Comparison of ENCODE assay signal across 26 cellular contexts in genomic region chr2:53939656-53940055, GRCh38. TPM values are rescaled to one million over a fixed set of nuclear protein-coding genes. Genes with fewer than 3 reads are reported as not detected.
DNase-seq lines count a peak whose midpoint lies in the region; ATAC-seq and TF ChIP-seq lines count a peak whose summit lies in the region.
"Had no signal": no experiment of that assay in that cellular context is flagged by ENCODE, and none has a peak within 500 bp of the region (broad histone marks: within the 10 kb centered on the region; RNA-seq: fewer than 3 reads in every experiment).

No MANE protein-coding gene starts in this region.

- H3K9me3 Mint-ChIP-seq in activated naive CD4-positive, alpha-beta T cell treated with anti-CD3 and anti-CD28 coated beads for 36 hours: no peaks in the 10 kb centered on the region
- H3K9me3 Mint-ChIP-seq: activated naive CD4-positive, alpha-beta T cell treated with anti-CD3 and anti-CD28 coated beads, Interleukin-2, amount 50 U/mL, for 72 hours; activated T-helper 1 cell treated with anti-CD3 and anti-CD28 coated beads, Interleukin-12 subunit alpha, Interleukin-12 subunit beta, Interleukin-2, Interleukin-4 antibody, amounts not matched to agents 30 ng/mL and 10 ng/mL and 1 ng/mL, durations not matched to agents 14 hours and 24 hours and 36 hours; CD4-positive, alpha-beta T cell; WTC11 had no signal

- peaks cover 61 to 72% (median 65%) of the 10 kb centered on the region in 11 experiments for H3K36me3 ChIP-seq in BLaER1 treated with 17β-estradiol and CSF1 and Interleukin-3, amounts not matched to agents 10 nM and 100 nM

- CTCF ChIA-PET in activated naive CD4-positive, alpha-beta T cell treated with anti-CD3 and anti-CD28 coated beads for 36 hours (lab: Charles Lee): no interaction called here

- H3K27me3 ChIP-seq in BLaER1 treated with 17β-estradiol and CSF1 and Interleukin-3, amounts not matched to agents 10 nM and 100 nM: no peaks in the 10 kb centered on the region
- H3K27me3 ChIP-seq: body of pancreas, upper lobe of right lung had no signal

- no peak for TF ChIP-seq CTCF in fibroblast of pulmonary artery (IDR thresholded peaks at IDR 0.05; ENCODE audit: low read length, missing control alignments)

- intact Hi-C loops in activated naive CD4-positive, alpha-beta T cell treated with anti-CD3 and anti-CD28 coated beads for 36 hours (cut with micrococcal nuclease): no loop called here

- peak overlapping the region in 3 of 10 experiments; percentile 39 to 47 (median 46); a peak in 5 of 20 replicates for H3K4me3 ChIP-seq in BLaER1 treated with 17β-estradiol and CSF1 and Interleukin-3, amounts not matched to agents 10 nM and 100 nM
- H3K4me3 ChIP-seq in fibroblast of pulmonary artery (replicated peaks; ENCODE audit: low read depth, low read length): no peak overlapping the region
- H3K4me3 ChIP-seq: body of pancreas, smooth muscle cell, upper lobe of right lung had no signal

- H3K27me3 Mint-ChIP-seq in activated naive CD4-positive, alpha-beta T cell treated with anti-CD3 and anti-CD28 coated beads for 36 hours (ENCODE audit: low read depth): no peaks in the 10 kb centered on the region
- H3K27me3 Mint-ChIP-seq: CD4-positive, alpha-beta T cell had no signal

- no peak overlapping the region for H3K4me3 Mint-ChIP-seq in activated naive CD4-positive, alpha-beta T cell treated with anti-CD3 and anti-CD28 coated beads for 36 hours
- H3K4me3 Mint-ChIP-seq: activated T-helper 1 cell treated with anti-CD3 and anti-CD28 coated beads, Interleukin-12 subunit alpha, Interleukin-12 subunit beta, Interleukin-2, Interleukin-4 antibody, amounts not matched to agents 30 ng/mL and 10 ng/mL and 1 ng/mL, durations not matched to agents 14 hours and 24 hours and 36 hours; CD4-positive, alpha-beta T cell; WTC11 had no signal

- H3K4me2 ChIP-seq in BLaER1 treated with 17β-estradiol and CSF1 and Interleukin-3, amounts not matched to agents 10 nM and 100 nM: peak overlapping the region; percentile 57 to 89 (median 71)
- H3K4me2 ChIP-seq: smooth muscle cell had no signal

- no peak overlapping the region for H3K27ac Mint-ChIP-seq in activated naive CD4-positive, alpha-beta T cell treated with anti-CD3 and anti-CD28 coated beads for 36 hours
- H3K27ac Mint-ChIP-seq: activated naive CD4-positive, alpha-beta T cell treated with anti-CD3 and anti-CD28 coated beads, Interleukin-2, amount 50 U/mL, for 72 hours; activated T-helper 1 cell treated with anti-CD3 and anti-CD28 coated beads, Interleukin-12 subunit alpha, Interleukin-12 subunit beta, Interleukin-2, Interleukin-4 antibody, amounts not matched to agents 30 ng/mL and 10 ng/mL and 1 ng/mL, durations not matched to agents 14 hours and 24 hours and 36 hours; CD4-positive, alpha-beta T cell had no signal

- ATAC-seq in HG02840 (IDR thresholded peaks at IDR 0.05; ENCODE audit: low FRiP score, unreplicated experiment): no peak
- ATAC-seq: activated naive CD4-positive, alpha-beta T cell treated with anti-CD3 and anti-CD28 coated beads, Interleukin-2, amount 50 U/mL, for 72 hours; body of pancreas; esophagus mucosa; left cardiac atrium; upper lobe of right lung; WTC11 had no signal

- H3K4me1 ChIP-seq in BLaER1 treated with 17β-estradiol and CSF1 and Interleukin-3, amounts not matched to agents 10 nM and 100 nM: peaks cover 21 to 51% (median 37%) of the 10 kb centered on the region in 10 experiments
- H3K4me1 ChIP-seq: upper lobe of right lung had no signal

- peak overlapping the region in 10 of 11 experiments; percentile 55 to 75 (median 71); a peak in 19 of 22 replicates for H3K27ac ChIP-seq in BLaER1 treated with 17β-estradiol and CSF1 and Interleukin-3, amounts not matched to agents 10 nM and 100 nM
- H3K27ac ChIP-seq: body of pancreas, upper lobe of right lung had no signal

- H3K4me1 Mint-ChIP-seq in activated naive CD4-positive, alpha-beta T cell treated with anti-CD3 and anti-CD28 coated beads for 36 hours (ENCODE audit: low read depth): peaks cover 4% of the 10 kb centered on the region
- H3K4me1 Mint-ChIP-seq: WTC11 had no signal

- peak overlapping the region; percentile 20 to 69 (median 55); a peak in 20 of 22 replicates for H3K9ac ChIP-seq in BLaER1 treated with 17β-estradiol and CSF1 and Interleukin-3, amounts not matched to agents 10 nM and 100 nM

- DNase-seq in astrocyte of the hippocampus (ENCODE audit: low read depth, low spot score) (peak; percentile 26), fibroblast of pulmonary artery (ENCODE audit: low read depth) (peak; percentile 3), renal cortical epithelial cell (ENCODE audit: low read depth) (peak; percentile 56), A172 (ENCODE audit: low spot score) (no peak), iPS-NIHi11 (ENCODE audit: low spot score) (no peak)
- DNase-seq in activated naive CD4-positive, alpha-beta T cell treated with anti-CD3 and anti-CD28 coated beads for 36 hours: no peak
- DNase-seq: activated CD4-positive, alpha-beta T cell treated with anti-CD3 and anti-CD28 coated beads, Interleukin-2, amount 50 U/mL, for 1 hour; body of pancreas; CD4-positive, alpha-beta T cell; cerebellar nuclear complex; DMS 273 treated with DMSO at 0.1 percent for 48 hours; effector CD8-positive, alpha-beta T cell; left cardiac atrium; mesendoderm; NCI-H1436; nucleus accumbens; substantia nigra; T-helper 9 cell; upper lobe of right lung had no signal

- H3K36me3 Mint-ChIP-seq in activated naive CD4-positive, alpha-beta T cell treated with anti-CD3 and anti-CD28 coated beads for 36 hours (ENCODE audit: low read depth): peaks cover 11% of the 10 kb centered on the region

- H3K9me3 ChIP-seq in BLaER1 treated with 17β-estradiol and CSF1 and Interleukin-3, amounts not matched to agents 10 nM and 100 nM (replicated peaks in 1 of 11): no peaks in the 10 kb centered on the region
- H3K9me3 ChIP-seq: upper lobe of right lung had no signal

- peaks cover 0 to 10% (median 0%) of the 10 kb centered on the region in 11 experiments; a peak in 3 of 22 replicates for H4K20me1 ChIP-seq in BLaER1 treated with 17β-estradiol and CSF1 and Interleukin-3, amounts not matched to agents 10 nM and 100 nM

RNA-seq across cellular contexts. Expression of gene PSME4, which starts 31.1 kb away (rescaled TPM):
- 33.7 and 51.7 TPM in 2 replicates for total RNA-seq in renal cortical epithelial cell
- total RNA-seq in A172 (2014; rRNA removed; shearing (Covaris generic)): 36.1 and 41.1 TPM in 2 replicates
- 10 to 100 TPM; 31.5 to 38.8 TPM for total RNA-seq in activated naive CD4-positive, alpha-beta T cell treated with anti-CD3 and anti-CD28 coated beads for 36 hours

Comparison
In these comparisons a context has a peak if more than half of its experiments do, and no peak if none do; other contexts are left out.
1. DNase-seq: peak in astrocyte of the hippocampus (single experiment), fibroblast of pulmonary artery (single experiment) and renal cortical epithelial cell (single experiment); none in A172 (single experiment), activated naive CD4-positive, alpha-beta T cell treated with anti-CD3 and anti-CD28 coated beads for 36 hours (single experiment) and iPS-NIHi11 (single experiment).